26 cellular contexts compared by ENCODE assay signal in the genomic region with DNA sequence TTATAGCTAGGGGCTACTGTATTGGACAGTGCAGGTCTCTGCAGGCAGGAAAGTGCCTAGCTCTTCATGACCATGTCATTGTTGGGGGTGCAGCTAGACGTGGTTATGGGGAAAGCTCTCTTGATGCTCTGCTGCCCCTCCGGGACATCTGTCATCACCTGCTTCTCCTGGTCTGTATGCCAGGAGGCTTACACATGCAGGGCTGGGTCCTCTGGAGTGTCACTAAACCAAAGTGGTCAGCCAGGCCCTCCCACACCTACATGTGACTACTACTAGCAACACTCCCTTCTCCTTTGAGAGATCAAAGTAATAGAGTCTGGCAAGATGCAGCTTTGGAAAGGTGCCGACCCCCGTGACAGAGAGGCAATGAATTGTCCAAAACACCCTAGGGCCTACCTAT.
"Had no signal": no experiment of that assay in that cellular context is flagged by ENCODE, and none has a peak within 500 bp of the region (broad histone marks: within the 10 kb centered on the region; RNA-seq: fewer than 3 reads in every experiment).

No MANE protein-coding gene starts in this region.

- H3K36me3 ChIP-seq: esophagus muscularis mucosa, gastroesophageal sphincter, heart right ventricle, stomach, thyroid gland, vagina had no signal

- H3K36me3 Mint-ChIP-seq: immature natural killer cell, natural killer cell had no signal

- H3K9me3 ChIP-seq: esophagus muscularis mucosa, gastroesophageal sphincter, heart right ventricle, psoas muscle, stomach, thyroid gland, vagina had no signal

- H3K27ac ChIP-seq: coronary artery, esophagus muscularis mucosa, foreskin keratinocyte, gastroesophageal sphincter, heart right ventricle, psoas muscle, stomach, thyroid gland, vagina had no signal

- H3K27ac Mint-ChIP-seq: immature natural killer cell, memory B cell, natural killer cell had no signal

- H3K4me3 ChIP-seq: coronary artery, esophagus muscularis mucosa, gastroesophageal sphincter, heart right ventricle, lung, psoas muscle, stomach, thyroid gland, vagina had no signal

- H3K4me1 ChIP-seq: foreskin keratinocyte, psoas muscle, vagina had no signal

- H3K9me3 Mint-ChIP-seq: memory B cell, natural killer cell, neural crest cell had no signal

- H3K4me1 Mint-ChIP-seq: immature natural killer cell, memory B cell, natural killer cell had no signal

- H3K4me3 Mint-ChIP-seq: immature natural killer cell, memory B cell, natural killer cell, neural crest cell had no signal

- FAIRE-seq: endothelial cell of umbilical vein, small intestine had no signal

- DNase-seq: dermis blood vessel endothelial cell; effector memory CD4-positive, alpha-beta T cell; foreskin keratinocyte; glutamatergic neuron; heart right ventricle; hypothalamus; immature natural killer cell; islet precursor cell; natural killer cell; posterior cingulate gyrus; psoas muscle; right cardiac atrium; small intestine; stimulated activated CD4-positive, alpha-beta T cell treated with anti-CD3 and anti-CD28 coated beads, Interleukin-15, amount 100 ng/mL, for 24 hours; stimulated activated CD4-positive, alpha-beta T cell treated with anti-CD3 and anti-CD28 coated beads, Interleukin-2, amount 100 ng/mL, for 48 hours; stimulated activated naive CD4-positive, alpha-beta T cell treated with Interleukin-2 at 50 U/mL for 16 hours; stomach had no signal

- H3K27me3 ChIP-seq: esophagus muscularis mucosa, gastroesophageal sphincter, heart right ventricle, stomach, thyroid gland, vagina had no signal
